Comparison of ENCODE assay signal across 20 cellular contexts in genomic region chr1:240621249-240621648, GRCh38. TPM values are rescaled to one million over a fixed set of nuclear protein-coding genes. Genes with fewer than 3 reads are reported as not detected.
DNase-seq lines count a peak whose midpoint lies in the region; ATAC-seq, FAIRE-seq and TF ChIP-seq lines count a peak whose summit lies in the region.
"Had no signal": no experiment of that assay in that cellular context is flagged by ENCODE, and none has a peak within 500 bp of the region (broad histone marks: within the 10 kb centered on the region; RNA-seq: fewer than 3 reads in every experiment).

No MANE protein-coding gene starts in this region.

- 81 to 91% methylated on average over 2 of the region's 2 CpGs for WGBS in heart right ventricle, 2 donors

- ATAC-seq in HG02588 (IDR thresholded peaks at IDR 0.05; ENCODE audit: unreplicated experiment) (no peak), heart right ventricle (no peak)
- ATAC-seq: Right ventricle myocardium inferior had no signal

- intact Hi-C loops in heart right ventricle (cut with DNase I) (no loop called here), posterior vena cava (cut with DNase I) (no loop called here)

- H3K4me1 ChIP-seq in heart right ventricle, result no peaks in the 10 kb centered on the region
- H3K4me1 ChIP-seq: Peyer's patch had no signal

- FAIRE-seq in urothelium cell line (lab: Jason Lieb, UNC), result no peak
- FAIRE-seq: D721Med had no signal

- no peak overlapping the region for H3K27ac ChIP-seq in heart right ventricle
- H3K27ac ChIP-seq: KMS-11, Peyer's patch had no signal

- no peaks in the 10 kb centered on the region for H3K9me3 ChIP-seq in heart right ventricle
- H3K9me3 ChIP-seq: Peyer's patch had no signal

- no peak overlapping the region for H3K4me3 ChIP-seq in heart right ventricle
- H3K4me3 ChIP-seq: Peyer's patch had no signal

- DNase-seq in HS-27A (ENCODE audit: low read depth), result peak; percentile 9
- peak; percentile 70 for DNase-seq in amniotic epithelial cell (ENCODE audit: low read depth)
- DNase-seq in kidney glomerular epithelial cell (lab: John Stamatoyannopoulos, UW), result peak; percentile 74
- DNase-seq in urothelium cell line (ENCODE audit: low spot score), result peak; percentile 41
- no peak for DNase-seq in heart right ventricle
- DNase-seq in posterior vena cava (ENCODE audit: low spot score), result no peak
- DNase-seq: ACHN; C1 segment of cervical spinal cord; CD8-positive, alpha-beta memory T cell; H7; HFFc6; NCI-H1417 treated with DMSO at 0.1 percent for 48 hours; NCI-H187 treated with DMSO at 0.1 percent for 48 hours; NCI-H526 treated with DMSO at 0.1 percent for 48 hours; Peyer's patch had no signal

- no peak for TF ChIP-seq CTCF in heart right ventricle (IDR thresholded peaks at IDR 0.05)

- no peaks in the 10 kb centered on the region for H3K36me3 ChIP-seq in heart right ventricle
- H3K36me3 ChIP-seq: Peyer's patch had no signal

- peaks cover 0 to 15% (median 3%) of the 10 kb centered on the region in 7 donors for H3K27me3 ChIP-seq in heart right ventricle
- H3K27me3 ChIP-seq: Peyer's patch had no signal

RNA-seq across cellular contexts. Expression of gene GREM2, which starts 9.3 kb away (rescaled TPM):
- total RNA-seq in heart right ventricle (under 1 TPM in 3 of 10 donors, not detected in 7; 0.13 to 0.25 (median 0.22) TPM), posterior vena cava (10 to 100 TPM in 1 of 2 donors, 1 to 10 TPM in 1; 4.9 to 21.1 TPM)
- under 1 TPM in 1 of 2 donors, not detected in 1; 0.01 TPM for polyA plus RNA-seq in heart right ventricle
- total RNA-seq: CD8-positive, alpha-beta memory T cell; HT-29; Right ventricle myocardium inferior had no signal

Comparison
In these comparisons a context has a peak if more than half of its experiments do, and no peak if none do; other contexts are left out.
1. DNase-seq: peak in HS-27A (single experiment), amniotic epithelial cell (single experiment), kidney glomerular epithelial cell (single experiment) and urothelium cell line (single experiment); none in heart right ventricle (0 of 2) and posterior vena cava (single experiment).
2. RNA of gene GREM2, which starts 9.3 kb away (total RNA-seq): 4.9 to 21.1 TPM in posterior vena cava; 0.13 to 0.25 TPM in heart right ventricle; every median in the first group is over 4 times any median in the second.